ENCODE assay signal across 3 cellular contexts in genomic region chr7:88661921-88662320, GRCh38.
"Had no signal": no experiment of that assay in that cellular context is flagged by ENCODE, and none has a peak within 500 bp of the region (broad histone marks: within the 10 kb centered on the region; RNA-seq: fewer than 3 reads in every experiment).

No MANE protein-coding gene starts in this region.

- DNase-seq: GDM1, GF-D8 had no signal

- H3K4me3 ChIP-seq: GM12878 had no signal

- ATAC-seq: GM12878 had no signal
